Comparison of ENCODE assay signal across 10 cellular contexts in genomic region chr14:74573421-74574091, GRCh38. TPM values are rescaled to one million over a fixed set of nuclear protein-coding genes. Genes with fewer than 3 reads are reported as not detected.
DNase-seq lines count a peak whose midpoint lies in the region; ATAC-seq and TF ChIP-seq lines count a peak whose summit lies in the region.
"Had no signal": no experiment of that assay in that cellular context is flagged by ENCODE, and none has a peak within 500 bp of the region (broad histone marks: within the 10 kb centered on the region; RNA-seq: fewer than 3 reads in every experiment).

No MANE protein-coding gene starts in this region.

- TF ChIP-seq CTCF in Panc1 (IDR thresholded peaks at IDR 0.05) (peak; percentile 77), epithelial cell of esophagus (IDR thresholded peaks at IDR 0.05; ENCODE audit: insufficient read depth, low read depth, low read length, missing control alignments) (peak; percentile 58)

- H3K36me3 Mint-ChIP-seq in CD8-positive, alpha-beta memory T cell, result no peaks in the 10 kb centered on the region

- H3K4me3 ChIP-seq in CD8-positive, alpha-beta memory T cell (ENCODE audit: low read length), result no peak overlapping the region
- H3K4me3 ChIP-seq in Panc1 (ENCODE audit: low read depth in 2 of 2, low read length in 2 of 2), result no peak overlapping the region; a peak in 1 of 4 replicates
- no peak overlapping the region for H3K4me3 ChIP-seq in epithelial cell of esophagus (ENCODE audit: low read length)

- no peaks in the 10 kb centered on the region for H3K9me3 Mint-ChIP-seq in CD8-positive, alpha-beta memory T cell

- peaks cover 28% of the 10 kb centered on the region for H3K27me3 ChIP-seq in CD8-positive, alpha-beta memory T cell (ENCODE audit: insufficient read depth, low read length, poor library complexity, severe bottlenecking)
- no peaks in the 10 kb centered on the region for H3K27me3 ChIP-seq in Panc1 (ENCODE audit: control insufficient read depth, insufficient read depth, low read length)

- H3K9me3 ChIP-seq in CD8-positive, alpha-beta memory T cell (ENCODE audit: low read length), result no peaks in the 10 kb centered on the region
- no peaks in the 10 kb centered on the region for H3K9me3 ChIP-seq in Panc1 (ENCODE audit: control insufficient read depth, insufficient read depth, low read depth, low read length)

- POLR2A ChIA-PET in CD8-positive, alpha-beta memory T cell (lab: Charles Lee), result no interaction called here
- POLR2A ChIA-PET in Panc1 (lab: Charles Lee), result no interaction called here

- no peaks in the 10 kb centered on the region for H3K36me3 ChIP-seq in CD8-positive, alpha-beta memory T cell (ENCODE audit: insufficient read depth, low read length)
- H3K36me3 ChIP-seq in Panc1 (ENCODE audit: control insufficient read depth, insufficient read depth, low read length), result no peaks in the 10 kb centered on the region

- peak overlapping the region in 6 of 7 donors; percentile 3 to 68 (median 25) for H3K4me3 Mint-ChIP-seq in CD8-positive, alpha-beta memory T cell

- peaks cover 25 to 28% of the 10 kb centered on the region in 2 donors for H3K27me3 Mint-ChIP-seq in CD8-positive, alpha-beta memory T cell

- in situ Hi-C loops in Panc1 (cut with HindIII; ENCODE audit: low pct_unique_long_range_greater_than_20kb, low sequenced_read_pairs), result no loop called here

- intact Hi-C loops in Panc1 (cut with micrococcal nuclease; ENCODE audit: unreplicated experiment) (no loop called here), posterior vena cava (cut with DNase I) (no loop called here)

- peaks cover 39% of the 10 kb centered on the region for H3K4me1 ChIP-seq in CD8-positive, alpha-beta memory T cell (ENCODE audit: insufficient read depth, low read length)
- H3K4me1 ChIP-seq in Panc1 (ENCODE audit: control insufficient read depth, insufficient read depth, low read length), result peaks cover 26% of the 10 kb centered on the region

- CTCF ChIA-PET in CD8-positive, alpha-beta memory T cell (lab: Charles Lee), result interaction anchor here (1.8 to 2.5 kb wide), 2 partner anchors 36 to 45 kb away, joined by 7 to 11 read pairs; no protein-coding TSS in a partner anchor
- CTCF ChIA-PET in Panc1 (lab: Charles Lee), result interaction anchor here (1.0 kb wide), 1 partner anchor 38 kb away, joined by 3 read pairs; the partner anchor contains the start of gene LTBP2

- peak overlapping the region in 4 of 8 donors; percentile 2 to 34 (median 20) for H3K27ac Mint-ChIP-seq in CD8-positive, alpha-beta memory T cell

- H3K4me1 Mint-ChIP-seq in CD8-positive, alpha-beta memory T cell, result peaks cover 38 to 43% (median 38%) of the 10 kb centered on the region in 3 donors

- peak; percentile 81 for ATAC-seq in Panc1
- ATAC-seq in GM21576 (IDR thresholded peaks at IDR 0.05; ENCODE audit: unreplicated experiment), result no peak

- no peak overlapping the region for H3K27ac ChIP-seq in CD8-positive, alpha-beta memory T cell (ENCODE audit: low read depth, low read length)
- H3K27ac ChIP-seq in Panc1 (ENCODE audit: low read length) (peak overlapping the region; percentile 21; the same call in 1 of the 2 replicates), substantia nigra (ENCODE audit: low read depth, low read length, poor library complexity, severe bottlenecking) (no peak overlapping the region)

- no peak for DNase-seq in CD8-positive, alpha-beta memory T cell
- DNase-seq in Panc1 (ENCODE audit: low read depth, low spot score) (no peak), epithelial cell of esophagus (ENCODE audit: low read depth) (peak; percentile 48), posterior vena cava (ENCODE audit: low spot score) (peak; percentile 62), substantia nigra (lab: John Stamatoyannopoulos, UW) (no peak), amniotic stem cell (lab: John Stamatoyannopoulos, UW) (no peak)
- DNase-seq in stimulated activated CD4-positive, alpha-beta T cell treated with anti-CD3 and anti-CD28 coated beads, Interleukin-2, amount 100 ng/mL, for 24 hours, result no peak
- DNase-seq: GF-D8, NCI-H446 had no signal

- no TSS peak for BruUV-seq in Panc1 (replicated peaks; lab: Mats Ljungman, UMichigan)

RNA-seq across cellular contexts. Expression of gene LTBP2, which starts 38.5 kb away (rescaled TPM):
- total RNA-seq in CD8-positive, alpha-beta memory T cell, result under 1 TPM; 0.24 to 0.42 TPM
- 0.83 TPM for polyA plus RNA-seq in CD8-positive, alpha-beta memory T cell
- total RNA-seq in Panc1 (2021; ENCODE audit: unreplicated experiment), result 69.8 TPM
- polyA plus RNA-seq in Panc1 (2012; ENCODE audit: insufficient read length), result 71.3 TPM
- total RNA-seq in posterior vena cava, result 100 to 1,000 TPM; 141 to 168 TPM

Comparison
In these comparisons a context has a peak if more than half of its experiments do, and no peak if none do; other contexts are left out.
1. DNase-seq: peak in epithelial cell of esophagus (single experiment) and posterior vena cava (single experiment); none in CD8-positive, alpha-beta memory T cell (0 of 5), Panc1 (single experiment), substantia nigra (0 of 49), stimulated activated CD4-positive, alpha-beta T cell treated with anti-CD3 and anti-CD28 coated beads, Interleukin-2, amount 100 ng/mL, for 24 hours (0 of 2) and amniotic stem cell (single experiment).
2. RNA of gene LTBP2, which starts 38.5 kb away (total RNA-seq): 141 to 168 TPM in posterior vena cava and 69.8 TPM in Panc1 (single experiment); 0.24 to 0.42 TPM in CD8-positive, alpha-beta memory T cell; every median in the first group is over 10 times any median in the second.